1 cellular context compared by ENCODE assay signal in genomic region chr7:2106506-2106905, GRCh38.
TF ChIP-seq lines count a peak whose summit lies in the region.

No MANE protein-coding gene starts in this region.

TF ChIP-seq in GM23338, 12 proteins besides CTCF, POLR2A, EP300 and RAD21:
- no peak for TF ChIP-seq ZNF462 (CRISPR knock-in tag; IDR thresholded peaks at IDR 0.05)
- TF ChIP-seq ZNF114 (CRISPR knock-in tag; IDR thresholded peaks at IDR 0.05) = no peak
- no peak for TF ChIP-seq EZH2phosphoT487 (IDR thresholded peaks at IDR 0.05; ENCODE audit: unreplicated experiment)
- TF ChIP-seq NANOG (IDR thresholded peaks at IDR 0.05; ENCODE audit: borderline replicate concordance) = no peak
- TF ChIP-seq POLR2AphosphoS5 (IDR thresholded peaks at IDR 0.05; ENCODE audit: low read depth) = no peak
- TF ChIP-seq REST (IDR thresholded peaks at IDR 0.05; ENCODE audit: unreplicated experiment) = no peak
- no peak for TF ChIP-seq ZNF331 (CRISPR knock-in tag; IDR thresholded peaks at IDR 0.05; ENCODE audit: low read depth)
- no peak for TF ChIP-seq ETS1 (IDR thresholded peaks at IDR 0.05)
- no peak for TF ChIP-seq EZH2 (IDR thresholded peaks at IDR 0.05; ENCODE audit: low read depth, unreplicated experiment)
- no peak for TF ChIP-seq CREB1 (CRISPR knock-in tag; IDR thresholded peaks at IDR 0.05; ENCODE audit: low read depth)
